ENCODE assay signal across 8 cellular contexts in the genomic region with DNA sequence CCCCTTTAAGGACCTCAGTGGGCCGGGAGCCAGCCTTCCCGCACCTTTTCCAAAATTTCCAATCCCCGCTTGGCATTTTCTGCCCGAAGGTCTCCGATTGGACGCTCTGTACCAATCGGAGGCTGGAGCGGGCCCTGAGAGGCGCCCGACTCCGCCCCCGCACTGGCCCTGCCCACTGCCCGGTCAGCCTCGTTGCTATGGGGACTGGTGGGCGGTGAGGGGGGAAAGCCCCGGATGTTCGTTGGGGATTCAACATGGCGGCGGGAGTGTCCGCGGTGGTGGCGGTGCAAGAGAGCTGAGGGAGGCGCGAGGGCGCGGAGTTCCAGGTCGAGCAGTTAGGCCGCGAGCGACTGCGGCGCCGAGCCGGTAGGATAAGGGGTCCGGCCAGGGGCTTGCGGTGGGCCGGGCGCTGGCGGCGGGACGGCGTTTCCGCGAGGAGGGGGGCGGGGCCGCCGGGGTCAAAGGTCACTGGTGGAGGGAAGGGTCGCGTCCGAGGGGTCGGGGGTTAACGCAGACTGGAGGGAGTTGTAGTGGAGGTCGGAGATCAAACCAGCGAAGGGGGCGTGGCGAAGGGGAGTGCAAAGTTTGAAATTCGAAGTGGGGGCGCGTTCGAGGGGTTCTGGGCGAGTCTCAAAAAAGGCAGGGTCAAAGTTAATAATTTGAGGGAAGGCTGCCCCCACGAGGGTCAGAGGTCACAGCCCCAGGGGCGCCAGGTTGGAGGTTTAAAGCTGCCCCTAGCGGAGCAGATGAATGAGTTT. TPM values are rescaled to one million over a fixed set of nuclear protein-coding genes. Genes with fewer than 3 reads are reported as not detected.
DNase-seq lines count a peak whose midpoint lies in the region; ATAC-seq and TF ChIP-seq lines count a peak whose summit lies in the region.

Gene PAK4, plus strand, starts transcription at position 233 of the 758 bp plus-strand sequence. CDS start 43,768 bp downstream, outside the sequence.

- in situ Hi-C loops in GM13976 (cut with MboI; ENCODE audit: low sequenced_read_pairs, unreplicated experiment), result loop anchor here (10.0 kb wide), 1 partner anchor 209 kb away; the partner anchor contains the start of gene GMFG

- no peaks in the 10 kb centered on the region for H3K9me3 Mint-ChIP-seq in T-helper 1 cell treated with Interleukin-12 subunit alpha and Interleukin-12 subunit beta and Interleukin-4 antibody, amounts not matched to agents 30 μg/mL and 1 μg/mL, for 36 hours

- peak within 1 kb of the TSS; percentile 45 to 85 (median 80) for H3K4me3 ChIP-seq in heart right ventricle

- peaks cover 7% of the 10 kb centered on the region for H3K27me3 Mint-ChIP-seq in T-helper 1 cell treated with Interleukin-12 subunit alpha and Interleukin-12 subunit beta and Interleukin-4 antibody, amounts not matched to agents 30 μg/mL and 1 μg/mL, for 36 hours (ENCODE audit: low read depth)

- no peaks in the 10 kb centered on the region for H3K36me3 ChIP-seq in heart right ventricle

- no peaks in the 10 kb centered on the region for H3K9me3 ChIP-seq in heart right ventricle

- peak within 1 kb of the TSS; percentile 99 for H3K4me3 Mint-ChIP-seq in T-helper 1 cell treated with Interleukin-12 subunit alpha and Interleukin-12 subunit beta and Interleukin-4 antibody, amounts not matched to agents 30 μg/mL and 1 μg/mL, for 36 hours

- peak within 1 kb of the TSS in 9 of 10 donors; percentile 50 to 89 (median 83) for H3K27ac ChIP-seq in heart right ventricle

- peaks cover 32% of the 10 kb centered on the region for H3K4me1 Mint-ChIP-seq in T-helper 1 cell treated with Interleukin-12 subunit alpha and Interleukin-12 subunit beta and Interleukin-4 antibody, amounts not matched to agents 30 μg/mL and 1 μg/mL, for 36 hours (ENCODE audit: low read depth)

- peaks cover 2% of the 10 kb centered on the region for H3K36me3 Mint-ChIP-seq in T-helper 1 cell treated with Interleukin-12 subunit alpha and Interleukin-12 subunit beta and Interleukin-4 antibody, amounts not matched to agents 30 μg/mL and 1 μg/mL, for 36 hours (ENCODE audit: low read depth)

- peaks cover 0 to 11% (median 5%) of the 10 kb centered on the region in 7 donors for H3K27me3 ChIP-seq in heart right ventricle

- H3K4me1 ChIP-seq in heart right ventricle, result peaks cover 2 to 61% (median 31%) of the 10 kb centered on the region in 9 donors

- intact Hi-C loops in heart right ventricle (cut with DNase I), result loop anchor here in 5 of 10 donors (5.0 to 10.0 kb wide), 3 partner anchors 217 to 409 kb away; partner anchors contain the start of genes EID2B (in 2 of the 5), SAMD4B (in 2 of the 5) and PLEKHG2 (in 1 of the 5)
- intact Hi-C loops in posterior vena cava (cut with DNase I), result no loop called here

- ATAC-seq in HG02870 (IDR thresholded peaks at IDR 0.05; ENCODE audit: unreplicated experiment) (peak; percentile 92), heart right ventricle (peak; percentile 99 to 100 (median 100))

- no peak for TF ChIP-seq CTCF in GM13976 (IDR thresholded peaks at IDR 0.05; ENCODE audit: borderline replicate concordance, control extremely low read depth, extremely low read depth, insufficient read depth, missing control alignments)
- TF ChIP-seq CTCF in heart right ventricle (IDR thresholded peaks at IDR 0.05), result no peak

- peak within 1 kb of the TSS; percentile 97 for H3K27ac Mint-ChIP-seq in T-helper 1 cell treated with Interleukin-12 subunit alpha and Interleukin-12 subunit beta and Interleukin-4 antibody, amounts not matched to agents 30 μg/mL and 1 μg/mL, for 36 hours

- WGBS in heart right ventricle, 2 donors, result 2% methylated on average over 64 of the region's 64 CpGs

- DNase-seq in GM13976 (ENCODE audit: low spot score), result peak; percentile 100
- peak; percentile 96 for DNase-seq in NCI-H1694 (lab: John Stamatoyannopoulos, UW)
- DNase-seq in amniotic stem cell (lab: John Stamatoyannopoulos, UW), result peak; percentile 98
- peak; percentile 96 to 98 for DNase-seq in heart right ventricle
- DNase-seq in posterior vena cava (ENCODE audit: low spot score), result peak; percentile 99
- DNase-seq in ureter (ENCODE audit: low spot score), result peak; percentile 98

RNA-seq across cellular contexts. Expression of gene PAK4, which starts in this region (rescaled TPM):
- total RNA-seq in heart right ventricle, result 10 to 100 TPM; 11.7 to 22.4 (median 16.1) TPM
- 10 to 100 TPM in 1 of 2 donors, 1 to 10 TPM in 1; 8.6 to 19.2 TPM for polyA plus RNA-seq in heart right ventricle
- 10 to 100 TPM; 15.0 to 17.3 TPM for total RNA-seq in posterior vena cava
- total RNA-seq in ureter, result 88.2 TPM

Comparison
In these comparisons a context has a peak if more than half of its experiments do, and no peak if none do; other contexts are left out.
1. Peak in every context shown above with its lines: DNase-seq, ATAC-seq, H3K4me3 ChIP-seq and H3K27ac ChIP-seq.